ENCODE assay signal across 1 cellular context in genomic region chr11:61265357-61265756, GRCh38.
A peak's percentile ranks its signal among the peaks of the same experiment; 100 is the strongest.
TF ChIP-seq lines count a peak whose summit lies in the region.

No MANE protein-coding gene starts in this region.

TF ChIP-seq in liver, 16 proteins besides CTCF, POLR2A, EP300 and RAD21 (continued from another document):
- TF ChIP-seq ZBTB33 (IDR thresholded peaks at IDR 0.05): peak; percentile 63
- TF ChIP-seq SP1 (IDR thresholded peaks at IDR 0.05): peak; percentile 79
- TF ChIP-seq EGR1 (IDR thresholded peaks at IDR 0.05; ENCODE audit: low read depth in 2 of 2): peak in 1 of 2 donors; percentile 41
- TF ChIP-seq, protein P1, sequence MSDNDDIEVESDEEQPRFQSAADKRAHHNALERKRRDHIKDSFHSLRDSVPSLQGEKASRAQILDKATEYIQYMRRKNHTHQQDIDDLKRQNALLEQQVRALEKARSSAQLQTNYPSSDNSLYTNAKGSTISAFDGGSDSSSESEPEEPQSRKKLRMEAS (IDR thresholded peaks at IDR 0.05): peak; percentile 64
- peak; percentile 84 to 92 for TF ChIP-seq HNF4A (conservative IDR thresholded peaks at IDR 0.05)
- TF ChIP-seq, protein P2, sequence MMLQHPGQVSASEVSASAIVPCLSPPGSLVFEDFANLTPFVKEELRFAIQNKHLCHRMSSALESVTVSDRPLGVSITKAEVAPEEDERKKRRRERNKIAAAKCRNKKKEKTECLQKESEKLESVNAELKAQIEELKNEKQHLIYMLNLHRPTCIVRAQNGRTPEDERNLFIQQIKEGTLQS (IDR thresholded peaks at IDR 0.05): no peak
- no peak for TF ChIP-seq NR2F2 (IDR thresholded peaks at IDR 0.05)
- TF ChIP-seq HNF4G (IDR thresholded peaks at IDR 0.05): peak; percentile 50
- peak; percentile 82 for TF ChIP-seq FOXA2 (IDR thresholded peaks at IDR 0.05)
- TF ChIP-seq REST (IDR thresholded peaks at IDR 0.05): peak; percentile 50
- TF ChIP-seq TAF1 (conservative IDR thresholded peaks at IDR 0.05): no peak
- peak; percentile 28 for TF ChIP-seq YY1 (IDR thresholded peaks at IDR 0.05)
